In genomic region chr3:54217828-54218227, GRCh38 we compare ENCODE assay signal across 30 cellular contexts.
"Had no signal": no experiment of that assay in that cellular context is flagged by ENCODE, and none has a peak within 500 bp of the region (broad histone marks: within the 10 kb centered on the region; RNA-seq: fewer than 3 reads in every experiment).

No MANE protein-coding gene starts in this region.

- H3K27ac ChIP-seq: neural progenitor cell, neutrophil, ovary, parathyroid adenoma, psoas muscle, right lobe of liver, sigmoid colon, stomach, thoracic aorta, thyroid gland, tibial nerve, upper lobe of right lung, uterus had no signal

- H3K36me3 ChIP-seq: neural progenitor cell, neutrophil, ovary, right lobe of liver, sigmoid colon, stomach, thoracic aorta, thyroid gland, tibial nerve, upper lobe of right lung, uterus had no signal

- H3K4me1 ChIP-seq: psoas muscle, right lobe of liver, stomach, thyroid gland, tibial nerve, upper lobe of right lung, uterus had no signal

- H3K4me1 Mint-ChIP-seq: naive thymus-derived CD4-positive, alpha-beta T cell; natural killer cell; nephron; stimulated activated effector memory CD8-positive, alpha-beta T cell treated with anti-CD3 and anti-CD28 coated beads, Interleukin-12 subunit alpha, Interleukin-12 subunit beta, amount 100 ng/mL, for 72 hours; stimulated activated naive B cell treated with anti-CD40 and anti-IgM and Interleukin-4, amounts not matched to agents 10 μg/mL and 1 μg/mL and 100 μg/mL, for 72 hours had no signal

- H3K27me3 ChIP-seq: neural progenitor cell, neutrophil, ovary, right lobe of liver, sigmoid colon, stomach, thyroid gland, tibial nerve, upper lobe of right lung, uterus had no signal

- H3K79me2 ChIP-seq: parathyroid adenoma had no signal

- H3K9ac ChIP-seq: neural progenitor cell, parathyroid adenoma had no signal

- H3K27ac Mint-ChIP-seq: naive thymus-derived CD4-positive, alpha-beta T cell; natural killer cell; nephron; neural progenitor cell; progenitor cell of endocrine pancreas; stimulated activated effector memory CD8-positive, alpha-beta T cell treated with anti-CD3 and anti-CD28 coated beads, Interleukin-12 subunit alpha, Interleukin-12 subunit beta, amount 100 ng/mL, for 72 hours; stimulated activated naive B cell treated with anti-CD40 and anti-IgM and Interleukin-4, amounts not matched to agents 10 μg/mL and 1 μg/mL and 100 μg/mL, for 72 hours; stimulated activated naive CD8-positive, alpha-beta T cell treated with anti-CD3 and anti-CD28 coated beads, Interleukin-15, Interleukin-2, amounts not matched to agents 100 ng/mL and 50 ng/mL, for 24 hours; type B pancreatic cell had no signal

- DNase-seq: naive thymus-derived CD4-positive, alpha-beta T cell; natural killer cell; nucleus accumbens; ovary; posterior cingulate gyrus; psoas muscle; right cardiac atrium; right lobe of liver; sigmoid colon; small intestine; stimulated activated CD4-positive, alpha-beta T cell treated with anti-CD3 and anti-CD28 coated beads, Interleukin-15, amount 100 ng/mL, for 24 hours; stimulated activated CD4-positive, alpha-beta T cell treated with anti-CD3 and anti-CD28 coated beads, Interleukin-2, amount 100 ng/mL, for 24 hours; stimulated activated CD4-positive, alpha-beta T cell treated with anti-CD3 and anti-CD28 coated beads, Interleukin-2, amount 100 ng/mL, for 48 hours; stimulated activated CD4-positive, alpha-beta T cell treated with anti-CD3 and anti-CD28 coated beads, Interleukin-4, amount 100 ng/mL, for 24 hours; stimulated activated naive B cell treated with anti-CD40 and anti-IgM and Interleukin-4, amounts not matched to agents 10 μg/mL and 1 μg/mL and 100 μg/mL, for 72 hours; stimulated activated naive CD4-positive, alpha-beta T cell treated with Interleukin-2 at 50 U/mL for 16 hours; stomach; thyroid gland; upper lobe of right lung; uterus had no signal

- H3K36me3 Mint-ChIP-seq: naive thymus-derived CD4-positive, alpha-beta T cell; natural killer cell; neural progenitor cell; stimulated activated effector memory CD8-positive, alpha-beta T cell treated with anti-CD3 and anti-CD28 coated beads, Interleukin-12 subunit alpha, Interleukin-12 subunit beta, amount 100 ng/mL, for 72 hours; stimulated activated naive B cell treated with anti-CD40 and anti-IgM and Interleukin-4, amounts not matched to agents 10 μg/mL and 1 μg/mL and 100 μg/mL, for 72 hours; type B pancreatic cell had no signal

- H3K4me3 ChIP-seq: neural progenitor cell, ovary, psoas muscle, right lobe of liver, sigmoid colon, stomach, thoracic aorta, thyroid gland, tibial nerve, upper lobe of right lung, uterus had no signal

- H3K4me2 ChIP-seq: neural progenitor cell had no signal

- H3K27me3 Mint-ChIP-seq: naive thymus-derived CD4-positive, alpha-beta T cell; stimulated activated naive B cell treated with anti-CD40 and anti-IgM and Interleukin-4, amounts not matched to agents 10 μg/mL and 1 μg/mL and 100 μg/mL, for 72 hours; stimulated activated naive CD8-positive, alpha-beta T cell treated with anti-CD3 and anti-CD28 coated beads, Interleukin-15, Interleukin-2, amounts not matched to agents 100 ng/mL and 50 ng/mL, for 24 hours had no signal

- H3K9me3 ChIP-seq: neutrophil, ovary, psoas muscle, right lobe of liver, stomach, thoracic aorta, thyroid gland, upper lobe of right lung, uterus had no signal

- H3K9me3 Mint-ChIP-seq: natural killer cell; stimulated activated naive CD8-positive, alpha-beta T cell treated with anti-CD3 and anti-CD28 coated beads, Interleukin-15, Interleukin-2, amounts not matched to agents 100 ng/mL and 50 ng/mL, for 24 hours; type B pancreatic cell had no signal

- ATAC-seq: naive thymus-derived CD4-positive, alpha-beta T cell; natural killer cell; psoas muscle; right cardiac atrium; right lobe of liver; stimulated activated naive B cell treated with anti-CD40 and anti-IgM and Interleukin-4, amounts not matched to agents 10 μg/mL and 1 μg/mL and 100 μg/mL, for 72 hours; upper lobe of right lung had no signal

- H2AFZ ChIP-seq: neural progenitor cell, parathyroid adenoma had no signal

- H3K4me3 Mint-ChIP-seq: naive thymus-derived CD4-positive, alpha-beta T cell; natural killer cell; nephron; neural progenitor cell; stimulated activated effector memory CD8-positive, alpha-beta T cell treated with anti-CD3 and anti-CD28 coated beads, Interleukin-12 subunit alpha, Interleukin-12 subunit beta, amount 100 ng/mL, for 72 hours; stimulated activated naive B cell treated with anti-CD40 and anti-IgM and Interleukin-4, amounts not matched to agents 10 μg/mL and 1 μg/mL and 100 μg/mL, for 72 hours; stimulated activated naive CD8-positive, alpha-beta T cell treated with anti-CD3 and anti-CD28 coated beads, Interleukin-15, Interleukin-2, amounts not matched to agents 100 ng/mL and 50 ng/mL, for 24 hours; type B pancreatic cell had no signal

- FAIRE-seq: small intestine had no signal
